In the genomic region with DNA sequence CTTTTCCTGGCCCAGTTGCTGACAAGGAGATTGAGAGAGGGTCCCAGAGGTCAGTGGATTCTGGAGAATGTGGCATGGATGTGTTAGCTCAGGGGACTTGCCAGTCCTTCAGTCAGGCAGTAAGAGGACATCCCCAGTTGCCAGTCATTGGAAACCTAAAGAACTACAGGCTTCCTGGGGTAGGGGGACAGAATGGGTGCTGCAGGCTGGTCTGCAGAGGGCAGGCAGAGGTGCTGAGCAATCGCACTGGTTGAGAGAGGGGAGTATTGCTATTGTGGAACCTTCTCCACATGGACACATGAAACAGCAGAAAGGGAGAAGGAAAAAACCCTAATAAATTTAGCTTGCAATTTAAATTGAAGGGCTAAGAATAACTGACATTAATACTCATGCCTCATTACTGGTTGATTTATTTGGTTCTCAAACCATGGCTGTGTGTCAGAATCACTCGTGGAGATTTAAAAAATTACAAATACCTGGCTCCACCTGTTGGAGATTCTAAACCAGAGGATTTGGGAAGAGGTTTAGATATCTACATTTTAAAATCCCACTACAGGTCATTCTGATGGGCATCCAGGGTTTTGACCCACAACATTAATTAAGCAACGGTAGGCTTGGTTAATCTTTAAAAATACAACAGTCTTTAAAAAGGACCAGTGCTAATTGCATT, we compare ENCODE assay signal across 20 cellular contexts.
"Had no signal": no experiment of that assay in that cellular context is flagged by ENCODE, and none has a peak within 500 bp of the region (broad histone marks: within the 10 kb centered on the region; RNA-seq: fewer than 3 reads in every experiment).

No MANE protein-coding gene starts in this region.

- DNase-seq: activated CD4-positive, alpha-beta T cell treated with anti-CD3 and anti-CD28 coated beads, Interleukin-2, amount 50 U/mL, for 48 hours; activated CD8-positive, alpha-beta memory T cell treated with anti-CD3 and anti-CD28 coated beads, Interleukin-2, amount 10 ng/mL, durations not matched to agents 7 days and 5 days; activated effector memory CD4-positive, alpha-beta T cell treated with Interleukin-2 at 50 U/mL for 16 hours; activated T-cell treated with anti-CD3 and anti-CD28 coated beads, Interleukin-2, amount 50 U/mL, for 24 hours; amniotic stem cell; body of pancreas; cortex of kidney; effector CD8-positive, alpha-beta T cell; lower lobe of right lung; naive thymus-derived CD8-positive, alpha-beta T cell; occipital lobe; sigmoid colon; stimulated activated CD4-positive, alpha-beta T cell treated with anti-CD3 and anti-CD28 coated beads, Interleukin-12 subunit alpha, Interleukin-12 subunit beta, amount 100 ng/mL, for 4 hours; stimulated activated naive CD8-positive, alpha-beta T cell treated with anti-CD3 and anti-CD28 coated beads, Interleukin-15, amount 100 ng/mL, for 72 hours; testis; upper lobe of right lung had no signal

- H3K27ac ChIP-seq: body of pancreas, lower lobe of right lung, prostate gland, sigmoid colon, upper lobe of right lung had no signal

- H3K27ac Mint-ChIP-seq: activated CD8-positive, alpha-beta memory T cell treated with anti-CD3 and anti-CD28 coated beads, Interleukin-2, amount 10 ng/mL, durations not matched to agents 7 days and 5 days; activated naive CD4-positive, alpha-beta T cell treated with anti-CD3 and anti-CD28 coated beads, Interleukin-2, amount 50 U/mL, for 72 hours; activated T-cell treated with anti-CD3 and anti-CD28 coated beads, Interleukin-2, amount 50 U/mL, for 24 hours; stimulated activated naive CD8-positive, alpha-beta T cell treated with anti-CD3 and anti-CD28 coated beads, Interleukin-15, amount 100 ng/mL, for 72 hours had no signal

- H3K36me3 ChIP-seq: lower lobe of right lung, prostate gland, sigmoid colon, upper lobe of right lung had no signal

- H3K9me3 Mint-ChIP-seq: activated T-cell treated with anti-CD3 and anti-CD28 coated beads, Interleukin-2, amount 50 U/mL, for 24 hours; central memory CD8-positive, alpha-beta T cell had no signal

- H3K27me3 ChIP-seq: body of pancreas, sigmoid colon, testis, upper lobe of right lung had no signal

- H3K4me3 ChIP-seq: body of pancreas, lower lobe of right lung, prostate gland, sigmoid colon, testis, upper lobe of right lung had no signal

- H3K9me3 ChIP-seq: body of pancreas, lower lobe of right lung, prostate gland, sigmoid colon, testis, upper lobe of right lung had no signal

- H3K27me3 Mint-ChIP-seq: activated CD8-positive, alpha-beta memory T cell treated with anti-CD3 and anti-CD28 coated beads, Interleukin-2, amount 10 ng/mL, durations not matched to agents 7 days and 5 days; activated T-cell treated with anti-CD3 and anti-CD28 coated beads, Interleukin-2, amount 50 U/mL, for 24 hours; central memory CD8-positive, alpha-beta T cell; naive thymus-derived CD8-positive, alpha-beta T cell; stimulated activated naive CD8-positive, alpha-beta T cell treated with anti-CD3 and anti-CD28 coated beads, Interleukin-15, amount 100 ng/mL, for 72 hours had no signal

- ATAC-seq: activated CD4-positive, CD25-positive, alpha-beta regulatory T cell treated with anti-CD3 and anti-CD28 coated beads, Interleukin-2, amount 50 U/mL, for 24 hours; activated CD8-positive, alpha-beta memory T cell treated with anti-CD3 and anti-CD28 coated beads, Interleukin-2, amount 10 ng/mL, durations not matched to agents 7 days and 5 days; activated naive CD4-positive, alpha-beta T cell treated with anti-CD3 and anti-CD28 coated beads, Interleukin-2, amount 50 U/mL, for 72 hours; body of pancreas; lower lobe of right lung; naive thymus-derived CD8-positive, alpha-beta T cell; stimulated activated naive CD8-positive, alpha-beta T cell treated with anti-CD3 and anti-CD28 coated beads, Interleukin-15, amount 100 ng/mL, for 72 hours; upper lobe of right lung had no signal

- H3K4me3 Mint-ChIP-seq: activated CD8-positive, alpha-beta memory T cell treated with anti-CD3 and anti-CD28 coated beads, Interleukin-2, amount 10 ng/mL, durations not matched to agents 7 days and 5 days; activated T-cell treated with anti-CD3 and anti-CD28 coated beads, Interleukin-2, amount 50 U/mL, for 24 hours; central memory CD8-positive, alpha-beta T cell; naive thymus-derived CD8-positive, alpha-beta T cell; stimulated activated naive CD8-positive, alpha-beta T cell treated with anti-CD3 and anti-CD28 coated beads, Interleukin-15, amount 100 ng/mL, for 72 hours had no signal
